Comparison of ENCODE assay signal across 18 cellular contexts in genomic region chr7:71942115-71942514, GRCh38.
"Had no signal": no experiment of that assay in that cellular context is flagged by ENCODE, and none has a peak within 500 bp of the region (broad histone marks: within the 10 kb centered on the region; RNA-seq: fewer than 3 reads in every experiment).

No MANE protein-coding gene starts in this region.

- H3K27me3 ChIP-seq: dorsolateral prefrontal cortex, esophagus muscularis mucosa, foreskin keratinocyte, gastroesophageal sphincter, heart left ventricle, hepatocyte had no signal

- H3K4me3 ChIP-seq: coronary artery, dorsolateral prefrontal cortex, esophagus muscularis mucosa, gastroesophageal sphincter, heart left ventricle, hepatocyte, left ventricle myocardium inferior, lower lobe of right lung had no signal

- H3K4me1 ChIP-seq: esophagus muscularis mucosa, foreskin keratinocyte, gastroesophageal sphincter, heart left ventricle, left ventricle myocardium inferior, lower lobe of right lung had no signal

- H3K36me3 Mint-ChIP-seq: naive thymus-derived CD4-positive, alpha-beta T cell had no signal

- H3K4me2 ChIP-seq: hepatocyte had no signal

- H3K27ac ChIP-seq: coronary artery, dorsolateral prefrontal cortex, esophagus muscularis mucosa, foreskin keratinocyte, gastroesophageal sphincter, heart left ventricle, hepatocyte, left ventricle myocardium inferior, lower lobe of right lung had no signal

- H3K27ac Mint-ChIP-seq: naive thymus-derived CD4-positive, alpha-beta T cell had no signal

- H3K27me3 Mint-ChIP-seq: naive thymus-derived CD4-positive, alpha-beta T cell had no signal

- DNase-seq: dermis blood vessel endothelial cell; dorsolateral prefrontal cortex; effector CD4-positive, alpha-beta T cell; effector memory CD4-positive, alpha-beta T cell; foreskin keratinocyte; heart left ventricle; hypothalamus; left cardiac atrium; left ventricle myocardium inferior; lower lobe of right lung; mesenchymal stem cell; midbrain; naive thymus-derived CD4-positive, alpha-beta T cell had no signal

- H3K79me2 ChIP-seq: hepatocyte had no signal

- H3K4me3 Mint-ChIP-seq: naive thymus-derived CD4-positive, alpha-beta T cell had no signal

- H2AFZ ChIP-seq: hepatocyte had no signal

- ATAC-seq: foreskin keratinocyte; gastroesophageal sphincter; heart left ventricle; left cardiac atrium; left lobe of liver; lower lobe of right lung; naive thymus-derived CD4-positive, alpha-beta T cell had no signal

- H3K36me3 ChIP-seq: esophagus muscularis mucosa, gastroesophageal sphincter, heart left ventricle, left ventricle myocardium inferior, lower lobe of right lung had no signal

- H3K4me1 Mint-ChIP-seq: naive thymus-derived CD4-positive, alpha-beta T cell had no signal
